Comparison of ENCODE assay signal across 14 cellular contexts in genomic region chr11:66310803-66311440, GRCh38. TPM values are rescaled to one million over a fixed set of nuclear protein-coding genes. Genes with fewer than 3 reads are reported as not detected.
DNase-seq lines count a peak whose midpoint lies in the region; ATAC-seq and TF ChIP-seq lines count a peak whose summit lies in the region.
"Not testable (repeated sequence)": the region's sequence is repeated elsewhere in the genome, so short reads cannot be mapped to it uniquely, and the experiment has no call there.
"Had no signal": no experiment of that assay in that cellular context is flagged by ENCODE, and none has a peak within 500 bp of the region (broad histone marks: within the 10 kb centered on the region; RNA-seq: fewer than 3 reads in every experiment).

No MANE protein-coding gene starts in this region.

- H2AFZ ChIP-seq in HCT116 (ENCODE audit: low read depth, low read length, poor library complexity, severe bottlenecking) (peak overlapping the region; percentile 16), neuronal stem cell (ENCODE audit: low read length) (peak overlapping the region; percentile 93)
- not testable (repeated sequence) for H2AFZ ChIP-seq in mesenchymal stem cell (ENCODE audit: low read depth, low read length)

- H3K27ac ChIP-seq in BLaER1, result 0 out of 2 replicates have a peak overlapping the region, but pooled peaks have one; percentile 59
- not testable (repeated sequence) for H3K27ac ChIP-seq in HCT116 (ENCODE audit: low read depth, low read length); mesenchymal stem cell (ENCODE audit: low read length, poor library complexity, severe bottlenecking); neuronal stem cell (replicated peaks; ENCODE audit: low read length)
- peak overlapping the region in 3 of 4 donors; percentile 83 to 95 (median 89) for H3K27ac ChIP-seq in esophagus muscularis mucosa (replicated peaks in 1 of 4)

- not testable (repeated sequence) for TF ChIP-seq RAD21 in HCT116 (IDR thresholded peaks at IDR 0.05; ENCODE audit: low read depth)

- H3K4me2 ChIP-seq in BLaER1, result peak overlapping the region; percentile 62
- not testable (repeated sequence) for H3K4me2 ChIP-seq in HCT116 (ENCODE audit: low read length); mesenchymal stem cell (ENCODE audit: low read length, poor library complexity, severe bottlenecking); neuronal stem cell (ENCODE audit: insufficient read depth, low read length, poor library complexity, severe bottlenecking)

- not testable (repeated sequence) for H3K79me1 ChIP-seq in mesenchymal stem cell (replicated peaks; ENCODE audit: low read length, poor library complexity, severe bottlenecking); neuronal stem cell (ENCODE audit: low read depth, low read length)

- peaks cover 17% of the 10 kb centered on the region for H3K4me1 Mint-ChIP-seq in T-helper 17 cell
- H3K4me1 Mint-ChIP-seq in activated naive CD4-positive, alpha-beta T cell treated with anti-CD3 and anti-CD28 coated beads, Interleukin-2, amount 50 U/mL, for 24 hours, result peaks cover 31% of the 10 kb centered on the region

- H2BK12ac ChIP-seq in mesenchymal stem cell (ENCODE audit: low read length in 2 of 2); neuronal stem cell (ENCODE audit: low read length): not testable (repeated sequence)

- not testable (repeated sequence) for H3K4me3 ChIP-seq in BLaER1; HCT116 (replicated peaks in 1 of 2; ENCODE audit: low read depth in 1 of 2, low read length in 2 of 2); esophagus muscularis mucosa; mesenchymal stem cell (ENCODE audit: insufficient read depth in 1 of 2, low read depth in 1 of 2, low read length in 2 of 2); neuronal stem cell (ENCODE audit: low read length in 2 of 2)

- not testable (repeated sequence) for BruUV-seq in HCT116 (replicated peaks; lab: Mats Ljungman, UMichigan)

- not testable (repeated sequence) for H3K9me3 ChIP-seq in BLaER1; HCT116 (ENCODE audit: control insufficient read depth in 1 of 2, insufficient read depth in 1 of 2, low read depth in 1 of 2, low read length in 2 of 2); T-helper 17 cell (ENCODE audit: control insufficient read depth, low read length, poor library complexity, severe bottlenecking); esophagus muscularis mucosa; mesenchymal stem cell (ENCODE audit: control insufficient read depth, low read length); neuronal stem cell (replicated peaks in 1 of 2; ENCODE audit: control insufficient read depth in 2 of 2, insufficient read depth in 1 of 2, low read depth in 1 of 2, low read length in 2 of 2)

- H3K4ac ChIP-seq in mesenchymal stem cell (ENCODE audit: low read depth in 1 of 2, low read length in 2 of 2); neuronal stem cell (ENCODE audit: low read length): not testable (repeated sequence)

- not testable (repeated sequence) for H3K14ac ChIP-seq in mesenchymal stem cell (ENCODE audit: low read length in 2 of 2); neuronal stem cell (ENCODE audit: low read length)

- H2BK120ac ChIP-seq in mesenchymal stem cell (ENCODE audit: low read depth, low read length); neuronal stem cell (ENCODE audit: low read depth, low read length): not testable (repeated sequence)

- TF ChIP-seq CTCF in HCT116 (IDR thresholded peaks at IDR 0.05 in 2 of 3, conservative IDR thresholded peaks at IDR 0.05 in 1 of 3; ENCODE audit: borderline replicate concordance in 1 of 3, insufficient read depth in 1 of 3, low read depth in 2 of 3, low read length in 2 of 3); esophagus muscularis mucosa (IDR thresholded peaks at IDR 0.05): not testable (repeated sequence)

- H3K27me3 Mint-ChIP-seq in T-helper 17 cell; activated naive CD4-positive, alpha-beta T cell treated with anti-CD3 and anti-CD28 coated beads, Interleukin-2, amount 50 U/mL, for 24 hours: not testable (repeated sequence)

- CTCF ChIA-PET in HCT116 (lab: Charles Lee), result interaction anchor here (0.6 to 3.4 kb wide), 19 partner anchors 9 to 367 kb away, joined by 3 to 121 read pairs (median 10); partner anchors contain the start of genes MRPL11, RBM4B, RIN1 and TMEM151A

- H3K23ac ChIP-seq in mesenchymal stem cell (ENCODE audit: low read length in 2 of 2); neuronal stem cell (ENCODE audit: low read depth, low read length, poor library complexity): not testable (repeated sequence)

- not testable (repeated sequence) for H4K91ac ChIP-seq in mesenchymal stem cell (ENCODE audit: low read length); neuronal stem cell (ENCODE audit: low read depth, low read length, poor library complexity)

- not testable (repeated sequence) for ATAC-seq in HCT116, T-helper 17 cell

- TF ChIP-seq POLR2A in HCT116 (IDR thresholded peaks at IDR 0.05; ENCODE audit: borderline replicate concordance, extremely low read depth, insufficient read depth, insufficient read length); esophagus muscularis mucosa (IDR thresholded peaks at IDR 0.05; ENCODE audit: low read depth): not testable (repeated sequence)

- not testable (repeated sequence) for H3K36me3 Mint-ChIP-seq in T-helper 17 cell (ENCODE audit: low read depth); activated naive CD4-positive, alpha-beta T cell treated with anti-CD3 and anti-CD28 coated beads, Interleukin-2, amount 50 U/mL, for 24 hours

- peak overlapping the region; percentile 88 for H3K27ac Mint-ChIP-seq in T-helper 17 cell
- H3K27ac Mint-ChIP-seq in activated naive CD4-positive, alpha-beta T cell treated with anti-CD3 and anti-CD28 coated beads, Interleukin-2, amount 50 U/mL, for 24 hours, result peak overlapping the region; percentile 23

- H3K4me1 ChIP-seq in BLaER1 (peaks cover 47% of the 10 kb centered on the region), HCT116 (ENCODE audit: control insufficient read depth in 1 of 2, insufficient read depth in 2 of 2, low read length in 2 of 2) (peaks cover 16 to 37% of the 10 kb centered on the region in 2 experiments), esophagus muscularis mucosa (peaks cover 19 to 45% (median 38%) of the 10 kb centered on the region in 4 donors), mesenchymal stem cell (ENCODE audit: control insufficient read depth, insufficient read depth, low read depth, low read length) (peaks cover 25% of the 10 kb centered on the region)
- not testable (repeated sequence) for H3K4me1 ChIP-seq in neuronal stem cell (ENCODE audit: control insufficient read depth in 2 of 2, insufficient read depth in 1 of 2, low read depth in 1 of 2, low read length in 2 of 2)

- H3K9me3 Mint-ChIP-seq in activated naive CD4-positive, alpha-beta T cell treated with anti-CD3 and anti-CD28 coated beads, Interleukin-2, amount 50 U/mL, for 24 hours, result not testable (repeated sequence)

- H3K9ac ChIP-seq in BLaER1 (peak overlapping the region; percentile 58; the same call in 1 of the 2 replicates), mesenchymal stem cell (ENCODE audit: low read length) (peak overlapping the region; percentile 77)
- not testable (repeated sequence) for H3K9ac ChIP-seq in HCT116 (ENCODE audit: low read length); neuronal stem cell (ENCODE audit: low read depth, low read length, poor library complexity)

- H3K36me3 ChIP-seq in BLaER1; HCT116 (ENCODE audit: control insufficient read depth in 1 of 2, insufficient read depth in 2 of 2, low read length in 2 of 2); esophagus muscularis mucosa; neuronal stem cell (replicated peaks in 1 of 2; ENCODE audit: control insufficient read depth in 2 of 2, insufficient read depth in 2 of 2, low read length in 2 of 2): not testable (repeated sequence)
- H3K36me3 ChIP-seq in mesenchymal stem cell (ENCODE audit: control insufficient read depth in 1 of 2, insufficient read depth in 2 of 2, low read depth in 1 of 2, low read length in 2 of 2), result peaks cover 4 to 17% of the 10 kb centered on the region in 2 experiments

- DNase-seq in HCT116 (ENCODE audit: low read depth, low spot score); T-helper 17 cell; esophagus muscularis mucosa (ENCODE audit: extremely low spot score); mesenchymal stem cell; neuronal stem cell (ENCODE audit: low spot score): not testable (repeated sequence)

- intact Hi-C loops in HCT116 (cut with micrococcal nuclease), result loop anchor here (1.0 to 5.0 kb wide), 3 partner anchors 61 to 119 kb away; partner anchors contain the start of gene SLC29A2
- intact Hi-C loops in esophagus muscularis mucosa (cut with DNase I), result loop anchor here (2.0 to 5.0 kb wide), 2 partner anchors 18 to 76 kb away; no protein-coding TSS in a partner anchor

- H3K4me3 Mint-ChIP-seq in T-helper 17 cell; activated naive CD4-positive, alpha-beta T cell treated with anti-CD3 and anti-CD28 coated beads, Interleukin-2, amount 50 U/mL, for 24 hours: not testable (repeated sequence)

- H3K18ac ChIP-seq in mesenchymal stem cell (ENCODE audit: low read depth in 1 of 2, low read length in 2 of 2); neuronal stem cell (ENCODE audit: low read length): not testable (repeated sequence)

- H3K27me3 ChIP-seq in BLaER1; HCT116 (ENCODE audit: insufficient read depth, low read length); esophagus muscularis mucosa; mesenchymal stem cell (ENCODE audit: control insufficient read depth in 1 of 2, insufficient read depth in 1 of 2, low read length in 2 of 2); neuronal stem cell (ENCODE audit: control insufficient read depth in 3 of 3, insufficient read depth in 3 of 3, low read depth in 1 of 3, low read length in 3 of 3): not testable (repeated sequence)

- POLR2A ChIA-PET in HCT116 (lab: Charles Lee), result interaction anchor here (0.5 to 3.0 kb wide), 7 partner anchors 9 to 401 kb away, joined by 3 to 18 read pairs (median 7); partner anchors contain the start of genes RBM4B, RIN1 and YIF1A

- RAD21 ChIA-PET in HCT116 (lab: Charles Lee; ENCODE audit: low non-redundant PET in 1 of 2, low total read pairs in 2 of 2, uncharacterized antibody in 2 of 2, unreplicated experiment in 2 of 2), result interaction anchor here (1.8 to 2.9 kb wide), 3 partner anchors 25 to 75 kb away, joined by 6 to 17 read pairs (median 12); partner anchors contain the start of gene RIN1 (in 2 of the 2)

- H4K20me1 ChIP-seq in BLaER1, result peaks cover 17% of the 10 kb centered on the region
- H4K20me1 ChIP-seq in HCT116 (ENCODE audit: insufficient read depth), result not testable (repeated sequence)

- H2BK15ac ChIP-seq in mesenchymal stem cell (ENCODE audit: low read depth, poor library complexity, severe bottlenecking) (peak overlapping the region; percentile 92), neuronal stem cell (ENCODE audit: low read length) (peak overlapping the region; percentile 51)

- not testable (repeated sequence) for H3K79me2 ChIP-seq in HCT116 (ENCODE audit: insufficient read depth, low read length)

- 86% methylated on average over 18 of the region's 18 CpGs for WGBS in esophagus muscularis mucosa
- WGBS in mesenchymal stem cell, result 92% methylated on average over 16 of the region's 18 CpGs
- no CpG with 5 or more reads among the region's 18 CpGs for WGBS in neuronal stem cell (ENCODE audit: extremely low coverage in 2 of 2, insufficient read length in 2 of 2, insufficient replicate concordance in 1 of 2), 2 donors

- not testable (repeated sequence) for TF ChIP-seq EP300 in esophagus muscularis mucosa (IDR thresholded peaks at IDR 0.05)

- H2AK5ac ChIP-seq in mesenchymal stem cell (ENCODE audit: low read length, severe bottlenecking), result not testable (repeated sequence)
- H2AK5ac ChIP-seq in neuronal stem cell (ENCODE audit: low read depth, low read length), result peak overlapping the region; percentile 76

- not testable (repeated sequence) for H2BK5ac ChIP-seq in mesenchymal stem cell (ENCODE audit: low read depth, low read length, poor library complexity, severe bottlenecking); neuronal stem cell (ENCODE audit: low read length)

- H3K9me2 ChIP-seq in HCT116 (ENCODE audit: insufficient read depth), result not testable (repeated sequence)

- H4K8ac ChIP-seq in mesenchymal stem cell (ENCODE audit: low read length); neuronal stem cell (ENCODE audit: low read depth, low read length): not testable (repeated sequence)

RNA-seq across cellular contexts. Expression of gene CD248, which starts 5.9 kb away (rescaled TPM):
- total RNA-seq in HCT116 (2021; ENCODE audit: unreplicated experiment) (0.32 TPM), T-helper 17 cell (not detected), esophagus muscularis mucosa (10 to 100 TPM; 23.0 to 83.8 (median 33.0) TPM)
- polyA plus RNA-seq in HCT116 (2012), result not detected in 2 replicates
- polyA plus RNA-seq in mesenchymal stem cell (2013, experiment 1 of 2), result 318 TPM
- polyA plus RNA-seq in mesenchymal stem cell (2013, experiment 2 of 2), result 313 TPM
- polyA plus RNA-seq in neuronal stem cell (2013, experiment 1 of 2), result 3.3 TPM
- 3.2 TPM for polyA plus RNA-seq in neuronal stem cell (2013, experiment 2 of 2)
- total RNA-seq: A172, HT1080, PC-9, RPMI7951 had no signal

RNA-seq across cellular contexts. Expression of gene TMEM151A, which starts 19.2 kb away (rescaled TPM):
- total RNA-seq in HCT116 (2021; ENCODE audit: unreplicated experiment) (5.9 TPM), T-helper 17 cell (under 1 TPM; 0.16 to 0.32 TPM), esophagus muscularis mucosa (under 1 TPM; 0.42 to 0.71 (median 0.54) TPM)
- 5.0 and 5.4 TPM in 2 replicates for polyA plus RNA-seq in HCT116 (2012)
- 0.44 TPM for polyA plus RNA-seq in mesenchymal stem cell (2013, experiment 1 of 2)
- 0.38 TPM for polyA plus RNA-seq in mesenchymal stem cell (2013, experiment 2 of 2)
- polyA plus RNA-seq in neuronal stem cell (2013, experiment 1 of 2), result 0.15 TPM
- 0.17 TPM for polyA plus RNA-seq in neuronal stem cell (2013, experiment 2 of 2)
- total RNA-seq: A172; CD4-positive, alpha-beta memory T cell; GM12878; HT1080; Right ventricle myocardium superior; RPMI7951 had no signal
- polyA plus RNA-seq: CD4-positive, alpha-beta memory T cell; GM12878 had no signal

RNA-seq across cellular contexts. Expression of gene YIF1A, which starts 22.0 kb away (rescaled TPM):
- total RNA-seq in HCT116 (2021; ENCODE audit: unreplicated experiment), result 54.7 TPM
- polyA plus RNA-seq in HCT116 (2012), result 82.8 and 97.7 TPM in 2 replicates
- 10 to 100 TPM; 32.6 to 35.1 TPM for total RNA-seq in T-helper 17 cell
- 10 to 100 TPM; 57.7 to 92.5 (median 85.4) TPM for total RNA-seq in esophagus muscularis mucosa
- 314 TPM for polyA plus RNA-seq in mesenchymal stem cell (2013, experiment 1 of 2)
- 328 TPM for polyA plus RNA-seq in mesenchymal stem cell (2013, experiment 2 of 2)
- polyA plus RNA-seq in neuronal stem cell (2013, experiment 1 of 2), result 75.4 TPM
- 75.5 TPM for polyA plus RNA-seq in neuronal stem cell (2013, experiment 2 of 2)

RNA-seq across cellular contexts. Expression of gene RIN1, which starts 25.3 kb away (rescaled TPM):
- total RNA-seq in HCT116 (2021; ENCODE audit: unreplicated experiment) (38.7 TPM), T-helper 17 cell (1 to 10 TPM; 1.9 to 3.4 TPM), esophagus muscularis mucosa (1 to 10 TPM; 3.1 to 6.6 (median 4.5) TPM)
- 39.8 and 41.0 TPM in 2 replicates for polyA plus RNA-seq in HCT116 (2012)
- 29.1 TPM for polyA plus RNA-seq in mesenchymal stem cell (2013, experiment 1 of 2)
- 26.9 TPM for polyA plus RNA-seq in mesenchymal stem cell (2013, experiment 2 of 2)
- 2.4 TPM for polyA plus RNA-seq in neuronal stem cell (2013, experiment 1 of 2)
- polyA plus RNA-seq in neuronal stem cell (2013, experiment 2 of 2), result 2.1 TPM

RNA-seq across cellular contexts. Expression of gene CNIH2, which starts 32.9 kb away (rescaled TPM):
- 1.3 TPM for total RNA-seq in HCT116 (2021; ENCODE audit: unreplicated experiment)
- 0.70 and 0.75 TPM in 2 replicates for polyA plus RNA-seq in HCT116 (2012)
- total RNA-seq in T-helper 17 cell, result 10 to 100 TPM in 1 of 2 donors, 1 to 10 TPM in 1; 9.0 to 14.4 TPM
- under 1 TPM in 1 of 4 donors, not detected in 3; 0.40 TPM for total RNA-seq in esophagus muscularis mucosa
- 0.77 TPM for polyA plus RNA-seq in mesenchymal stem cell (2013, experiment 1 of 2)
- polyA plus RNA-seq in mesenchymal stem cell (2013, experiment 2 of 2), result 0.84 TPM
- 24.3 TPM for polyA plus RNA-seq in neuronal stem cell (2013, experiment 1 of 2)
- 24.3 TPM for polyA plus RNA-seq in neuronal stem cell (2013, experiment 2 of 2)
- total RNA-seq: Right ventricle myocardium superior had no signal
- polyA plus RNA-seq: CD4-positive, alpha-beta memory T cell had no signal

Comparison
In these comparisons a context has a peak if more than half of its experiments do, and no peak if none do; other contexts are left out.
1. RNA of gene CD248, which starts 5.9 kb away (total RNA-seq): 23.0 to 83.8 TPM in esophagus muscularis mucosa; 0.32 TPM in HCT116 (single experiment) and not detected in T-helper 17 cell; every median in the first group is over 10 times any median in the second.